ENCODE assay signal across 8 cellular contexts in the genomic region with DNA sequence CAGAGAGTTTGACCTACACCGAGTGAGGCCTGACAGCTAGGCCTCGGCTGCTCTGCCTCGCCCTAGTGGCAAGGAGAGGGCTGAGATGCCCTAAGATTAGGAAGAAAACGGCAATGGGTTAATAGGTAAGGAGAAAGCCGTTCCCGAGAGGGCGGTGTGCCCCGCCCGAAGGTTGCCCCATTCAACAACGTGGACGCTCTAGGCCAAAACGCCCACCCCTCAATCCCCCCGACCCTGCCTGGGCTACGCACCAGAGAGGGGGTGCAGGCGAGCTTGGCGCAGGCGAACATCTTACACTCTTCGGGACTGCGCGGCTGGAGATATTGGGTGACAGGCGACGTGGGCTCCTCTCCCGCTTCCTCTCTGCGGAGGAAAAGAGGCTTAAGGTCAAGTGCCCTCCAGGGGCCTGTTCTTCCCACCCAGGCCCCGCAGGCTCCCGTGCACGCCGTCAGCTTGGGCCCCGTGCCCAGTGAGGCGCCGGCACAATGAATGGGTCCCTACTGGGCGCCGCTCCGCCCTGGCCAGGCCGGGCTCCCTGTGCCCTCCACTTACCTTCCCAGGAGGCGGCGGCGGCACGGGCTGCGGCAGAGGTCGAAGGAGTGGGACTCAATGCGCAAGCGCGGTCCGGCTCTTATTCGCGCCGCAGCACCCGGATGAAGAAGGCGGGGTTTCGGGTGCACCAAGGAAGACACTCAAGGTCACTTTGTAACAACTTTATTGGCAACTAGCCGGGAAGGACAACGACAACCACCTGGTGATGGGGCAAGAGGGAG. TPM values are rescaled to one million over a fixed set of nuclear protein-coding genes. Genes with fewer than 3 reads are reported as not detected.
DNase-seq lines count a peak whose midpoint lies in the region; ATAC-seq, FAIRE-seq and TF ChIP-seq lines count a peak whose summit lies in the region.

Gene ATP5MC3 (minus strand): TSS at position 607 of the 773 bp plus-strand sequence. CDS start 317 bp downstream, at position 290.

- H3K27ac ChIP-seq in VCaP: peak within 1 kb of the TSS; percentile 93
- H3K27ac ChIP-seq in breast epithelium: peak within 1 kb of the TSS; percentile 90 to 92
- peak within 1 kb of the TSS; percentile 56 for H3K27ac ChIP-seq in iPS-20b (ENCODE audit: low read length)
- peak within 1 kb of the TSS; percentile 96 for H3K27ac ChIP-seq in small intestine (ENCODE audit: low read depth in 1 of 2, low read length in 1 of 2)

- H3K27me3 ChIP-seq in breast epithelium (no peaks in the 10 kb centered on the region), iPS-20b (ENCODE audit: insufficient read depth, low read length) (no peaks in the 10 kb centered on the region), small intestine (ENCODE audit: control insufficient read depth in 2 of 2, insufficient read depth in 2 of 2, low read length in 2 of 2) (no peaks in the 10 kb centered on the region)

- 0 out of 2 replicates have a peak, but pooled peaks have one; percentile 26 for TF ChIP-seq CTCF in VCaP (conservative IDR thresholded peaks at IDR 0.05)
- peak in 1 of 3 donors; percentile 14 for TF ChIP-seq CTCF in breast epithelium (IDR thresholded peaks at IDR 0.05)

- H3K36me3 ChIP-seq in breast epithelium: no peaks in the 10 kb centered on the region
- H3K36me3 ChIP-seq in iPS-20b (ENCODE audit: insufficient read depth, low read depth, low read length): peaks cover 38% of the 10 kb centered on the region
- H3K36me3 ChIP-seq in small intestine (ENCODE audit: control insufficient read depth in 2 of 2, insufficient read depth in 2 of 2, low read length in 2 of 2): peaks cover 4 to 8% of the 10 kb centered on the region in 2 donors

- in situ Hi-C loops in ACHN (cut with HindIII; ENCODE audit: low pct_ligation_motif_present, low pct_unique_long_range_greater_than_20kb, low sequenced_read_pairs): no loop called here

- DNase-seq in ACHN (peak; percentile 97), NCI-H2196 (lab: John Stamatoyannopoulos, UW; ENCODE audit: unreplicated experiment) (peak; percentile 95), breast epithelium (ENCODE audit: low spot score in 2 of 2) (peak; percentile 89 to 91), small intestine (peak; percentile 99)

- FAIRE-seq in small intestine (lab: Jason Lieb, UNC): no peak

- H3K9me3 ChIP-seq in breast epithelium (no peaks in the 10 kb centered on the region), iPS-20b (ENCODE audit: insufficient read depth, low read depth, low read length) (no peaks in the 10 kb centered on the region), small intestine (ENCODE audit: control insufficient read depth, low read depth) (no peaks in the 10 kb centered on the region)

- ATAC-seq in GM18867 (IDR thresholded peaks at IDR 0.05; ENCODE audit: unreplicated experiment) (peak; percentile 88), HG03103 (IDR thresholded peaks at IDR 0.05; ENCODE audit: low read depth, unreplicated experiment) (peak; percentile 83)

- peak within 1 kb of the TSS; percentile 97 for H3K9ac ChIP-seq in iPS-20b (ENCODE audit: low read depth, low read length)

- H3K4me3 ChIP-seq in breast epithelium (peak within 1 kb of the TSS; percentile 66 to 89 (median 81)), iPS-20b (ENCODE audit: low read length) (peak within 1 kb of the TSS; percentile 95), small intestine (ENCODE audit: low read depth in 1 of 2, low read length in 2 of 2) (peak within 1 kb of the TSS; percentile 54 to 86)

- no peak for TF ChIP-seq POLR2A in breast epithelium (IDR thresholded peaks at IDR 0.05)

- intact Hi-C loops in breast epithelium (cut with DNase I; ENCODE audit: low total_unique reads): no loop called here

- peaks cover 0 to 7% of the 10 kb centered on the region in 2 donors for H3K4me1 ChIP-seq in breast epithelium
- H3K4me1 ChIP-seq in iPS-20b (ENCODE audit: insufficient read depth, low read length): peaks cover 8% of the 10 kb centered on the region; the same call in 1 of the 2 replicates
- peaks cover 0 to 2% of the 10 kb centered on the region in 2 donors for H3K4me1 ChIP-seq in small intestine (ENCODE audit: control insufficient read depth in 2 of 2, insufficient read depth in 1 of 2, low read depth in 1 of 2, low read length in 1 of 2)

- WGBS in small intestine, 3 donors: 0 to 1% (median 0%) methylated on average over 50 to 53 of the region's 53 CpGs

RNA-seq across cellular contexts. Expression of gene ATP5MC3, which starts in this region (rescaled TPM):
- 100 to 1,000 TPM; 112 to 125 (median 122) TPM for total RNA-seq in breast epithelium
- polyA plus RNA-seq in small intestine: 1,000 to 10,000 TPM in 1 of 3 donors, 100 to 1,000 TPM in 2; 716 to 1,066 (median 841) TPM

Comparison
In these comparisons a context has a peak if more than half of its experiments do, and no peak if none do; other contexts are left out.
1. Peak in every context shown above with its lines: DNase-seq, ATAC-seq, H3K4me3 ChIP-seq and H3K27ac ChIP-seq.